ENCODE assay signal across 13 cellular contexts in genomic region chr12:268483-268840, GRCh38. TPM values are rescaled to one million over a fixed set of nuclear protein-coding genes. Genes with fewer than 3 reads are reported as not detected.
"Had no signal": no experiment of that assay in that cellular context is flagged by ENCODE, and none has a peak within 500 bp of the region (broad histone marks: within the 10 kb centered on the region; RNA-seq: fewer than 3 reads in every experiment).

No MANE protein-coding gene starts in this region.

- H3K4me1 ChIP-seq: spleen had no signal

- H3K36me3 ChIP-seq: sigmoid colon, spleen had no signal

- H3K9me3 ChIP-seq: mucosa of descending colon, sigmoid colon, spleen had no signal

- H3K4me3 ChIP-seq: mucosa of descending colon, sigmoid colon, spleen had no signal

- DNase-seq: activated CD4-positive, alpha-beta T cell treated with anti-CD3 and anti-CD28 coated beads, Interleukin-2, amount 50 U/mL, for 48 hours; activated gamma-delta T cell treated with Interleukin-2 at 50 U/mL for 16 hours; central memory CD4-positive, alpha-beta T cell; mesenchymal stem cell; mucosa of descending colon; naive thymus-derived CD4-positive, alpha-beta T cell; sigmoid colon; spleen; stimulated activated CD4-positive, alpha-beta T cell treated with anti-CD3 and anti-CD28 coated beads, Interleukin-4, amount 100 ng/mL, for 4 hours; stimulated activated naive B cell treated with anti-CD40 and anti-IgM and Interleukin-4, amounts not matched to agents 10 μg/mL and 1 μg/mL and 100 μg/mL, for 72 hours had no signal

- ATAC-seq: mucosa of descending colon; naive thymus-derived CD4-positive, alpha-beta T cell; stimulated activated naive B cell treated with anti-CD40 and anti-IgM and Interleukin-4, amounts not matched to agents 10 μg/mL and 1 μg/mL and 100 μg/mL, for 72 hours had no signal

- H3K27ac ChIP-seq: sigmoid colon, spleen had no signal

RNA-seq across cellular contexts. Expression of gene SLC6A13, which starts 5.8 kb away (rescaled TPM):
- total RNA-seq: kidney epithelial cell, lower leg skin, mucosa of descending colon had no signal
- polyA plus RNA-seq: naive thymus-derived CD4-positive, alpha-beta T cell had no signal

RNA-seq across cellular contexts. Expression of gene SLC6A12, which starts 54.5 kb away (rescaled TPM):
- total RNA-seq: kidney epithelial cell, osteocyte had no signal
- polyA plus RNA-seq: naive thymus-derived CD4-positive, alpha-beta T cell had no signal
